Comparison of ENCODE assay signal across 1 cellular context in the genomic region with DNA sequence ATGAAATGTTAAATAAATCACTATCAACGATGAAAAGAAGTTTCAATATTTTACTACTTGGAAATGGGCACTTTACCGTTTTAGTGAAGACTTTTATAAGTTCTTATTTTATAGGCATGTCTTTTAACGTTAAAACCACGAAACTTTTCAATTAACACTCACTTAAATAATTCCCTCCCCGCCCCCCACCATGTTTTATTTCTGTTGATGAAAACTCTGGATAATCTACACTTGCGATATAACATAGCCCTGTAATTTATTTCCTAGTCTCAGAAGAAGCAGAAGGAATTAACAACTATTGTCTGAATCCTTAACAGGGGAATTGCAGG.
TF ChIP-seq lines count a peak whose summit lies in the region.

No MANE protein-coding gene starts in this region.

TF ChIP-seq in K562, 482 proteins besides CTCF, POLR2A, EP300 and RAD21:
- TF ChIP-seq NR2C2 (CRISPR knock-in tag; IDR thresholded peaks at IDR 0.05) (no peak), NR2C2 (tag; IDR thresholded peaks at IDR 0.05) (peak; percentile 84), ATF7 (IDR thresholded peaks at IDR 0.05) (no peak), ZNF408 (CRISPR knock-in tag; IDR thresholded peaks at IDR 0.05; ENCODE audit: low read depth) (no peak)
- TF ChIP-seq, protein P1, sequence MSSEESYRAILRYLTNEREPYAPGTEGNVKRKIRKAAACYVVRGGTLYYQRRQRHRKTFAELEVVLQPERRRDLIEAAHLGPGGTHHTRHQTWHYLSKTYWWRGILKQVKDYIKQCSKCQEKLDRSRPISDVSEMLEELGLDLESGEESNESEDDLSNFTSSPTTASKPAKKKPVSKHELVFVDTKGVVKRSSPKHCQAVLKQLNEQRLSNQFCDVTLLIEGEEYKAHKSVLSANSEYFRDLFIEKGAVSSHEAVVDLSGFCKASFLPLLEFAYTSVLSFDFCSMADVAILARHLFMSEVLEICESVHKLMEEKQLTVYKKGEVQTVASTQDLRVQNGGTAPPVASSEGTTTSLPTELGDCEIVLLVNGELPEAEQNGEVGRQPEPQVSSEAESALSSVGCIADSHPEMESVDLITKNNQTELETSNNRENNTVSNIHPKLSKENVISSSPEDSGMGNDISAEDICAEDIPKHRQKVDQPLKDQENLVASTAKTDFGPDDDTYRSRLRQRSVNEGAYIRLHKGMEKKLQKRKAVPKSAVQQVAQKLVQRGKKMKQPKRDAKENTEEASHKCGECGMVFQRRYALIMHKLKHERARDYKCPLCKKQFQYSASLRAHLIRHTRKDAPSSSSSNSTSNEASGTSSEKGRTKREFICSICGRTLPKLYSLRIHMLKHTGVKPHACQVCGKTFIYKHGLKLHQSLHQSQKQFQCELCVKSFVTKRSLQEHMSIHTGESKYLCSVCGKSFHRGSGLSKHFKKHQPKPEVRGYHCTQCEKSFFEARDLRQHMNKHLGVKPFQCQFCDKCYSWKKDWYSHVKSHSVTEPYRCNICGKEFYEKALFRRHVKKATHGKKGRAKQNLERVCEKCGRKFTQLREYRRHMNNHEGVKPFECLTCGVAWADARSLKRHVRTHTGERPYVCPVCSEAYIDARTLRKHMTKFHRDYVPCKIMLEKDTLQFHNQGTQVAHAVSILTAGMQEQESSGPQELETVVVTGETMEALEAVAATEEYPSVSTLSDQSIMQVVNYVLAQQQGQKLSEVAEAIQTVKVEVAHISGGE (CRISPR knock-in tag; IDR thresholded peaks at IDR 0.05), result 0 out of 6 replicates have a peak, but pooled peaks of 1 of the 3 experiments have one; percentile 13
- TF ChIP-seq, protein P2, sequence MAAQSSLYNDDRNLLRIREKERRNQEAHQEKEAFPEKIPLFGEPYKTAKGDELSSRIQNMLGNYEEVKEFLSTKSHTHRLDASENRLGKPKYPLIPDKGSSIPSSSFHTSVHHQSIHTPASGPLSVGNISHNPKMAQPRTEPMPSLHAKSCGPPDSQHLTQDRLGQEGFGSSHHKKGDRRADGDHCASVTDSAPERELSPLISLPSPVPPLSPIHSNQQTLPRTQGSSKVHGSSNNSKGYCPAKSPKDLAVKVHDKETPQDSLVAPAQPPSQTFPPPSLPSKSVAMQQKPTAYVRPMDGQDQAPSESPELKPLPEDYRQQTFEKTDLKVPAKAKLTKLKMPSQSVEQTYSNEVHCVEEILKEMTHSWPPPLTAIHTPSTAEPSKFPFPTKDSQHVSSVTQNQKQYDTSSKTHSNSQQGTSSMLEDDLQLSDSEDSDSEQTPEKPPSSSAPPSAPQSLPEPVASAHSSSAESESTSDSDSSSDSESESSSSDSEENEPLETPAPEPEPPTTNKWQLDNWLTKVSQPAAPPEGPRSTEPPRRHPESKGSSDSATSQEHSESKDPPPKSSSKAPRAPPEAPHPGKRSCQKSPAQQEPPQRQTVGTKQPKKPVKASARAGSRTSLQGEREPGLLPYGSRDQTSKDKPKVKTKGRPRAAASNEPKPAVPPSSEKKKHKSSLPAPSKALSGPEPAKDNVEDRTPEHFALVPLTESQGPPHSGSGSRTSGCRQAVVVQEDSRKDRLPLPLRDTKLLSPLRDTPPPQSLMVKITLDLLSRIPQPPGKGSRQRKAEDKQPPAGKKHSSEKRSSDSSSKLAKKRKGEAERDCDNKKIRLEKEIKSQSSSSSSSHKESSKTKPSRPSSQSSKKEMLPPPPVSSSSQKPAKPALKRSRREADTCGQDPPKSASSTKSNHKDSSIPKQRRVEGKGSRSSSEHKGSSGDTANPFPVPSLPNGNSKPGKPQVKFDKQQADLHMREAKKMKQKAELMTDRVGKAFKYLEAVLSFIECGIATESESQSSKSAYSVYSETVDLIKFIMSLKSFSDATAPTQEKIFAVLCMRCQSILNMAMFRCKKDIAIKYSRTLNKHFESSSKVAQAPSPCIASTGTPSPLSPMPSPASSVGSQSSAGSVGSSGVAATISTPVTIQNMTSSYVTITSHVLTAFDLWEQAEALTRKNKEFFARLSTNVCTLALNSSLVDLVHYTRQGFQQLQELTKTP (IDR thresholded peaks at IDR 0.05; ENCODE audit: low read depth in 1 of 2, partially characterized antibody in 2 of 2), result peak in 1 of 2 experiments; percentile 3
